In the genomic region with DNA sequence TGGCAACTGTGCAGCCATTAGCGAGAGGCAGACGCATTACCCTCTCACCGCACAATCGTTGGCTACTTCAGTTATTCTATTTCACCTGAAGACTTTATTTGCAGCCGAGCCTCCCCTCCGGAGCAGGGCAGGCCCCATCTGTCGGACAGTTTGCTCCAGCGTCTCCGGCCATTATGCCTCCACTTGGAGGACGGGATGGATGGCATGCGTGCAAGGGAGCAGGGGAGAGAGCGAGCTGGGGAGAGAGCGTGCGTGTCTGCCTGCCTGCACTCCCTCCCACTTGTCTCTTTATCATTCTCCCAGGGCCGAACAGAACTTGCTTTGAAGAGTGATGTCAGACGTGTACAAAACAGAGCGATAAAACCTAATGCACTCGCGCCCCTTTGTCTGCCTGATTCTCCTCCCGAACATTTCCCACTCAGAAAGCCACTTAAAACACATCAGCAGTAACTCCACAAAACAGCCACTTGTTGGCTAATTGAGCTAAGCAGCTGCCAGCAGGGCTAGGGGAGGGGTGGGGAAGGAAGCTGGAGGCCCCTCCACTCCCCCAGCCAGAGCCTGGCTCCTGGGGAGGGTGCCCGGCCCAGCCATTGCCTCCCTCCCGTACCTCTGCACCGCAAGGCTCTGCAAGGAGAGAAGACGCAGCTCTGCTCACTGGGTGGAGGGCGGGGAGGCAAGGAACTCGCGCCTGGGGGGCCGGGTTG, we compare ENCODE assay signal across 9 cellular contexts. TPM values are rescaled to one million over a fixed set of nuclear protein-coding genes. Genes with fewer than 3 reads are reported as not detected.
DNase-seq lines count a peak whose midpoint lies in the region; ATAC-seq and TF ChIP-seq lines count a peak whose summit lies in the region.
"Had no signal": no experiment of that assay in that cellular context is flagged by ENCODE, and none has a peak within 500 bp of the region (broad histone marks: within the 10 kb centered on the region; RNA-seq: fewer than 3 reads in every experiment).

No MANE protein-coding gene starts in this region.

- no peaks in the 10 kb centered on the region for H3K9me3 Mint-ChIP-seq in activated T-cell treated with anti-CD3 and anti-CD28 coated beads, Interleukin-2, amount 50 U/mL, for 72 hours
- no peaks in the 10 kb centered on the region for H3K9me3 Mint-ChIP-seq in activated T-cell treated with anti-CD3 and anti-CD28 coated beads, Interleukin-2, amount 50 U/mL, for 24 hours

- ATAC-seq in activated T-cell treated with anti-CD3 and anti-CD28 coated beads, Interleukin-2, amount 50 U/mL, for 72 hours (replicated peaks in 1 of 2), result no peak
- ATAC-seq in GM19328 (IDR thresholded peaks at IDR 0.05; ENCODE audit: unreplicated experiment), result no peak

- H3K4me3 ChIP-seq in iPS-15b (ENCODE audit: low read depth, low read length) (peak overlapping the region; percentile 39), thyroid gland (replicated peaks in 1 of 3) (no peak overlapping the region)
- H3K4me3 ChIP-seq: BLaER1 had no signal

- H3K9ac ChIP-seq in iPS-15b (ENCODE audit: low read depth, low read length), result no peak overlapping the region
- H3K9ac ChIP-seq: BLaER1 had no signal

- TF ChIP-seq CTCF in VCaP (conservative IDR thresholded peaks at IDR 0.05) (no peak), thyroid gland (IDR thresholded peaks at IDR 0.05) (no peak)

- H3K27ac Mint-ChIP-seq in activated T-cell treated with anti-CD3 and anti-CD28 coated beads, Interleukin-2, amount 50 U/mL, for 72 hours, result no peak overlapping the region
- H3K27ac Mint-ChIP-seq in activated T-cell treated with anti-CD3 and anti-CD28 coated beads, Interleukin-2, amount 50 U/mL, for 24 hours, result no peak overlapping the region

- H3K36me3 ChIP-seq in iPS-15b (ENCODE audit: control insufficient read depth, insufficient read depth, low read length), result no peaks in the 10 kb centered on the region
- no peaks in the 10 kb centered on the region for H3K36me3 ChIP-seq in thyroid gland
- H3K36me3 ChIP-seq: BLaER1 had no signal

- TF ChIP-seq POLR2A in thyroid gland (IDR thresholded peaks at IDR 0.05), result no peak

- no peaks in the 10 kb centered on the region for H3K36me3 Mint-ChIP-seq in activated T-cell treated with anti-CD3 and anti-CD28 coated beads, Interleukin-2, amount 50 U/mL, for 72 hours (ENCODE audit: insufficient read depth in 2 of 2)
- H3K36me3 Mint-ChIP-seq in activated T-cell treated with anti-CD3 and anti-CD28 coated beads, Interleukin-2, amount 50 U/mL, for 24 hours (ENCODE audit: low read depth), result no peaks in the 10 kb centered on the region

- no peak for DNase-seq in activated T-cell treated with anti-CD3 and anti-CD28 coated beads, Interleukin-2, amount 50 U/mL, for 72 hours
- no peak for DNase-seq in activated T-cell treated with anti-CD3 and anti-CD28 coated beads, Interleukin-2, amount 50 U/mL, for 24 hours
- peak; percentile 12 to 13 for DNase-seq in thyroid gland
- no peak for DNase-seq in NCI-H1930 (lab: John Stamatoyannopoulos, UW)
- DNase-seq in NOMO-1 treated with dmso at 0.1 percent for 144 hours (lab: John Stamatoyannopoulos, UW; ENCODE audit: unreplicated experiment), result no peak

- peak overlapping the region; percentile 27; the same call in 1 of the 2 replicates for H3K27ac ChIP-seq in VCaP
- no peak overlapping the region for H3K27ac ChIP-seq in thyroid gland
- H3K27ac ChIP-seq: BLaER1 had no signal

- 8 to 14% methylated on average over 21 to 23 of the region's 28 CpGs for WGBS in thyroid gland, 2 donors

- peaks cover 21% of the 10 kb centered on the region for H3K27me3 ChIP-seq in iPS-15b (ENCODE audit: control insufficient read depth, insufficient read depth, low read length)
- no peaks in the 10 kb centered on the region for H3K27me3 ChIP-seq in thyroid gland

- H3K4me3 Mint-ChIP-seq in activated T-cell treated with anti-CD3 and anti-CD28 coated beads, Interleukin-2, amount 50 U/mL, for 72 hours, result peak overlapping the region; percentile 27 to 58
- H3K4me3 Mint-ChIP-seq in activated T-cell treated with anti-CD3 and anti-CD28 coated beads, Interleukin-2, amount 50 U/mL, for 24 hours, result no peak overlapping the region

- H3K4me1 ChIP-seq in iPS-15b (ENCODE audit: control insufficient read depth, insufficient read depth, low read length) (peaks cover 4% of the 10 kb centered on the region), thyroid gland (peaks cover 6 to 10% of the 10 kb centered on the region in 2 donors)
- H3K4me1 ChIP-seq: BLaER1 had no signal

- intact Hi-C loops in thyroid gland (cut with DNase I), result no loop called here

- H3K4me1 Mint-ChIP-seq in activated T-cell treated with anti-CD3 and anti-CD28 coated beads, Interleukin-2, amount 50 U/mL, for 72 hours (ENCODE audit: low read depth), result peaks cover 7% of the 10 kb centered on the region
- H3K4me1 Mint-ChIP-seq in activated T-cell treated with anti-CD3 and anti-CD28 coated beads, Interleukin-2, amount 50 U/mL, for 24 hours (ENCODE audit: low read depth), result peaks cover 14% of the 10 kb centered on the region

- H3K27me3 Mint-ChIP-seq in activated T-cell treated with anti-CD3 and anti-CD28 coated beads, Interleukin-2, amount 50 U/mL, for 72 hours (ENCODE audit: low read depth), result peaks cover 77% of the 10 kb centered on the region
- peaks cover 63% of the 10 kb centered on the region for H3K27me3 Mint-ChIP-seq in activated T-cell treated with anti-CD3 and anti-CD28 coated beads, Interleukin-2, amount 50 U/mL, for 24 hours

- no peaks in the 10 kb centered on the region for H3K9me3 ChIP-seq in iPS-15b (ENCODE audit: control insufficient read depth, insufficient read depth, low read length)
- no peaks in the 10 kb centered on the region for H3K9me3 ChIP-seq in thyroid gland
- H3K9me3 ChIP-seq: BLaER1 had no signal

RNA-seq across cellular contexts. Expression of gene FUBP3, which starts 43.4 kb away (rescaled TPM):
- total RNA-seq in activated T-cell treated with anti-CD3 and anti-CD28 coated beads, Interleukin-2, amount 50 U/mL, for 72 hours, result 10 to 100 TPM; 33.0 to 37.1 TPM
- total RNA-seq in thyroid gland, result 10 to 100 TPM; 71.7 to 83.9 (median 77.8) TPM

Comparison
In these comparisons a context has a peak if more than half of its experiments do, and no peak if none do; other contexts are left out.
1. DNase-seq: peak in thyroid gland (2 of 2); none in activated T-cell treated with anti-CD3 and anti-CD28 coated beads, Interleukin-2, amount 50 U/mL, for 72 hours (0 of 2), activated T-cell treated with anti-CD3 and anti-CD28 coated beads, Interleukin-2, amount 50 U/mL, for 24 hours (single experiment), NCI-H1930 (0 of 2) and NOMO-1 treated with dmso at 0.1 percent for 144 hours (single experiment).